Comparison of ENCODE assay signal across 8 cellular contexts in genomic region chr11:6926208-6927029, GRCh38. TPM values are rescaled to one million over a fixed set of nuclear protein-coding genes. Genes with fewer than 3 reads are reported as not detected.
DNase-seq lines count a peak whose midpoint lies in the region; ATAC-seq and TF ChIP-seq lines count a peak whose summit lies in the region.

Gene ZNF215 (plus strand): TSS chr11:6926426. CDS start chr11:6932273, 5,847 bp downstream.

- H3K36me3 ChIP-seq in colonic mucosa, result no peaks in the 10 kb centered on the region

- peak within 1 kb of the TSS; percentile 67 for H3K27ac ChIP-seq in colonic mucosa

- H3K27me3 ChIP-seq in colonic mucosa, result no peaks in the 10 kb centered on the region

- peak within 1 kb of the TSS; percentile 80 to 85 for H3K9ac ChIP-seq in colonic mucosa (ENCODE audit: low read depth in 2 of 2, low read length in 2 of 2)

- ATAC-seq in GM21717 (IDR thresholded peaks at IDR 0.05; ENCODE audit: unreplicated experiment) (peak; percentile 78), left colon (peak; percentile 95)

- peak; percentile 80 for DNase-seq in HuH-7 (ENCODE audit: low spot score)
- DNase-seq in SW 1271 (lab: John Stamatoyannopoulos, UW), result peak; percentile 62 to 66
- peak; percentile 91 for DNase-seq in colonic mucosa
- DNase-seq in left colon, result peak; percentile 87 to 89
- DNase-seq in stimulated activated CD4-positive, alpha-beta T cell treated with anti-CD3 and anti-CD28 coated beads, Interleukin-15, amount 100 ng/mL, for 48 hours (ENCODE audit: low read depth in 2 of 2), result peak; percentile 16 to 36
- no peak for DNase-seq in SHP77 treated with DMSO at 0.1 percent for 48 hours (lab: John Stamatoyannopoulos, UW)

- no peaks in the 10 kb centered on the region for H3K4me1 ChIP-seq in colonic mucosa

- intact Hi-C loops in colonic mucosa (cut with DNase I), result no loop called here
- intact Hi-C loops in left colon (cut with DNase I, micrococcal nuclease), result no loop called here

- H3K9me3 ChIP-seq in colonic mucosa, result no peaks in the 10 kb centered on the region

- H3K4me3 ChIP-seq in GM08714 (ENCODE audit: low read length) (peak within 1 kb of the TSS; percentile 66), colonic mucosa (peak within 1 kb of the TSS; percentile 63)

- TF ChIP-seq CTCF in colonic mucosa (IDR thresholded peaks at IDR 0.05), result no peak

RNA-seq across cellular contexts. Expression of gene ZNF215, which starts in this region (rescaled TPM):
- total RNA-seq in colonic mucosa (1 to 10 TPM; 3.6 to 7.3 TPM), left colon (1 to 10 TPM; 3.8 to 5.6 TPM)
